Comparison of ENCODE assay signal across 28 cellular contexts in genomic region chr5:66136053-66136452, GRCh38.
"Had no signal": no experiment of that assay in that cellular context is flagged by ENCODE, and none has a peak within 500 bp of the region (broad histone marks: within the 10 kb centered on the region; RNA-seq: fewer than 3 reads in every experiment).

No MANE protein-coding gene starts in this region.

- H3K27ac Mint-ChIP-seq: naive thymus-derived CD8-positive, alpha-beta T cell; nephron; progenitor cell of endocrine pancreas; stimulated activated naive B cell treated with anti-CD40 and anti-IgM and Interleukin-4, amounts not matched to agents 10 μg/mL and 1 μg/mL and 100 μg/mL, for 72 hours had no signal

- H3K4me3 Mint-ChIP-seq: naive thymus-derived CD8-positive, alpha-beta T cell; nephron; neural crest cell; stimulated activated naive B cell treated with anti-CD40 and anti-IgM and Interleukin-4, amounts not matched to agents 10 μg/mL and 1 μg/mL and 100 μg/mL, for 72 hours had no signal

- H3K27ac ChIP-seq: lower lobe of right lung, ovary, right atrium auricular region, skin epidermis, stomach, testis, thyroid gland, transverse colon, upper lobe of left lung, vagina had no signal

- H3K27me3 ChIP-seq: ovary, right atrium auricular region, stomach, testis, thyroid gland, transverse colon, upper lobe of left lung, vagina had no signal

- DNase-seq: hippocampal formation; kidney glomerular epithelial cell; left cardiac atrium; lower lobe of right lung; mammary epithelial cell; mesenchymal stem cell; naive thymus-derived CD8-positive, alpha-beta T cell; ovary; stimulated activated CD4-positive, alpha-beta T cell treated with anti-CD3 and anti-CD28 coated beads, Interleukin-12 subunit alpha, Interleukin-12 subunit beta, amount 100 ng/mL, for 4 hours; stimulated activated CD4-positive, alpha-beta T cell treated with anti-CD3 and anti-CD28 coated beads, Interleukin-15, amount 100 ng/mL, for 24 hours; stimulated activated CD4-positive, alpha-beta T cell treated with anti-CD3 and anti-CD28 coated beads, Interleukin-2, amount 100 ng/mL, for 24 hours; stimulated activated CD4-positive, alpha-beta T cell treated with anti-CD3 and anti-CD28 coated beads, Interleukin-4, amount 100 ng/mL, for 1 hour; stimulated activated naive B cell treated with anti-CD40 and anti-IgM and Interleukin-4, amounts not matched to agents 10 μg/mL and 1 μg/mL and 100 μg/mL, for 72 hours; stimulated activated naive CD8-positive, alpha-beta T cell treated with anti-CD3 and anti-CD28 coated beads, Interleukin-15, Interleukin-2, amounts not matched to agents 100 U/mL and 50 U/mL, for 24 hours; stomach; testis; thyroid gland; transverse colon; upper lobe of left lung had no signal

- FAIRE-seq: keratinocyte had no signal

- H3K4me3 ChIP-seq: lower lobe of right lung, ovary, right atrium auricular region, skin epidermis, stomach, testis, thyroid gland, transverse colon, upper lobe of left lung, vagina had no signal

- H3K4me1 Mint-ChIP-seq: naive thymus-derived CD8-positive, alpha-beta T cell; nephron; neural crest cell had no signal

- H3K36me3 ChIP-seq: lower lobe of right lung, ovary, right atrium auricular region, stomach, thyroid gland, transverse colon, upper lobe of left lung, vagina had no signal

- ATAC-seq: left cardiac atrium; left lobe of liver; lower lobe of right lung; naive thymus-derived CD8-positive, alpha-beta T cell; sciatic nerve; stimulated activated naive B cell treated with anti-CD40 and anti-IgM and Interleukin-4, amounts not matched to agents 10 μg/mL and 1 μg/mL and 100 μg/mL, for 72 hours; stimulated activated naive CD8-positive, alpha-beta T cell treated with anti-CD3 and anti-CD28 coated beads, Interleukin-15, Interleukin-2, amounts not matched to agents 100 U/mL and 50 U/mL, for 24 hours had no signal

- H3K9me3 ChIP-seq: lower lobe of right lung, ovary, right atrium auricular region, stomach, testis, thyroid gland, transverse colon, upper lobe of left lung, vagina had no signal

- H3K27me3 Mint-ChIP-seq: naive thymus-derived CD8-positive, alpha-beta T cell; progenitor cell of endocrine pancreas; stimulated activated naive B cell treated with anti-CD40 and anti-IgM and Interleukin-4, amounts not matched to agents 10 μg/mL and 1 μg/mL and 100 μg/mL, for 72 hours had no signal

- H3K4me1 ChIP-seq: lower lobe of right lung, testis, vagina had no signal

- H3K36me3 Mint-ChIP-seq: naive thymus-derived CD8-positive, alpha-beta T cell; stimulated activated naive B cell treated with anti-CD40 and anti-IgM and Interleukin-4, amounts not matched to agents 10 μg/mL and 1 μg/mL and 100 μg/mL, for 72 hours had no signal
